In genomic region chr12:114935658-114936057, GRCh38 we compare ENCODE assay signal across 13 cellular contexts.
A peak's percentile ranks its signal among the peaks of the same experiment; 100 is the strongest.
DNase-seq lines count a peak whose midpoint lies in the region; ATAC-seq and TF ChIP-seq lines count a peak whose summit lies in the region.
"Had no signal": no experiment of that assay in that cellular context is flagged by ENCODE, and none has a peak within 500 bp of the region (broad histone marks: within the 10 kb centered on the region; RNA-seq: fewer than 3 reads in every experiment).

No MANE protein-coding gene starts in this region.

- CTCF ChIA-PET in activated CD4-positive, alpha-beta memory T cell treated with anti-CD3 and anti-CD28 coated beads for 36 hours (lab: Charles Lee) = no interaction called here

- H3K9me3 Mint-ChIP-seq in neural progenitor cell = peaks cover 13% of the 10 kb centered on the region
- H3K9me3 Mint-ChIP-seq in activated CD4-positive, alpha-beta memory T cell treated with anti-CD3 and anti-CD28 coated beads for 36 hours = peaks cover 20% of the 10 kb centered on the region

- H3K4me2 ChIP-seq in neural progenitor cell = no peak overlapping the region

- H3F3A ChIP-seq in neural progenitor cell (ENCODE audit: low read depth) = peaks cover 9% of the 10 kb centered on the region

- no peak overlapping the region for H3K27ac ChIP-seq in neural progenitor cell
- H3K27ac ChIP-seq: stomach had no signal

- H3K4me1 Mint-ChIP-seq in neural progenitor cell = peaks cover 16% of the 10 kb centered on the region
- no peaks in the 10 kb centered on the region for H3K4me1 Mint-ChIP-seq in activated CD4-positive, alpha-beta memory T cell treated with anti-CD3 and anti-CD28 coated beads for 36 hours (ENCODE audit: low read depth)
- H3K4me1 Mint-ChIP-seq: activated naive CD8-positive, alpha-beta T cell treated with anti-CD3 and anti-CD28 coated beads, Interleukin-2, amount 10 ng/mL, durations not matched to agents 7 days and 5 days had no signal

- TF ChIP-seq CTCF in GM12865 (IDR thresholded peaks at IDR 0.05; ENCODE audit: insufficient read depth, low read depth, low read length, missing control alignments) (peak; percentile 11), cardiac fibroblast (IDR thresholded peaks at IDR 0.05; ENCODE audit: low read depth, low read length) (peak; percentile 15), neural progenitor cell (IDR thresholded peaks at IDR 0.05) (peak; percentile 33)

- intact Hi-C loops in activated CD4-positive, alpha-beta memory T cell treated with anti-CD3 and anti-CD28 coated beads for 36 hours (cut with micrococcal nuclease) = no loop called here

- H2AFZ ChIP-seq in neural progenitor cell (replicated peaks) = no peak overlapping the region

- H3K4me1 ChIP-seq in neural progenitor cell = peaks cover 12% of the 10 kb centered on the region
- H3K4me1 ChIP-seq: stomach had no signal

- H3K9me3 ChIP-seq in neural progenitor cell (ENCODE audit: low read depth) = no peaks in the 10 kb centered on the region
- H3K9me3 ChIP-seq: mucosa of descending colon had no signal

- H4K20me1 ChIP-seq in neural progenitor cell (ENCODE audit: low read depth) = no peaks in the 10 kb centered on the region

- DNase-seq in GM12865 (ENCODE audit: low read depth) (peak; percentile 6), M059J (ENCODE audit: low read depth) (peak; percentile 66), cardiac fibroblast (ENCODE audit: low read depth in 2 of 2) (no peak), neural progenitor cell (ENCODE audit: low spot score) (no peak), amniotic stem cell (lab: John Stamatoyannopoulos, UW) (no peak)
- no peak for DNase-seq in activated CD4-positive, alpha-beta memory T cell treated with anti-CD3 and anti-CD28 coated beads for 36 hours
- DNase-seq: activated CD8-positive, alpha-beta T cell treated with anti-CD3 and anti-CD28 coated beads, Interleukin-2, amount 10 ng/mL, durations not matched to agents 7 days and 5 days; activated naive CD8-positive, alpha-beta T cell treated with anti-CD3 and anti-CD28 coated beads, Interleukin-2, amount 10 ng/mL, durations not matched to agents 7 days and 5 days; effector memory CD8-positive, alpha-beta T cell; mucosa of descending colon; stomach had no signal

- H3K4me3 Mint-ChIP-seq in neural progenitor cell = no peak overlapping the region
- no peak overlapping the region for H3K4me3 Mint-ChIP-seq in activated CD4-positive, alpha-beta memory T cell treated with anti-CD3 and anti-CD28 coated beads for 36 hours
- H3K4me3 Mint-ChIP-seq: activated CD8-positive, alpha-beta T cell treated with anti-CD3 and anti-CD28 coated beads, Interleukin-2, amount 10 ng/mL, durations not matched to agents 7 days and 5 days; activated naive CD8-positive, alpha-beta T cell treated with anti-CD3 and anti-CD28 coated beads, Interleukin-2, amount 10 ng/mL, durations not matched to agents 7 days and 5 days; effector memory CD8-positive, alpha-beta T cell; T-helper 2 cell treated with Interferon-gamma antibody and Interleukin-4, amounts not matched to agents 5 μg/mL and 100 μg/mL, for 36 hours had no signal

- POLR2A ChIA-PET in activated CD4-positive, alpha-beta memory T cell treated with anti-CD3 and anti-CD28 coated beads for 36 hours (lab: Charles Lee) = no interaction called here

- no peak overlapping the region for H3K9ac ChIP-seq in neural progenitor cell

- H3K36me3 Mint-ChIP-seq in neural progenitor cell = no peaks in the 10 kb centered on the region
- no peaks in the 10 kb centered on the region for H3K36me3 Mint-ChIP-seq in activated CD4-positive, alpha-beta memory T cell treated with anti-CD3 and anti-CD28 coated beads for 36 hours
- H3K36me3 Mint-ChIP-seq: activated naive CD8-positive, alpha-beta T cell treated with anti-CD3 and anti-CD28 coated beads, Interleukin-2, amount 10 ng/mL, durations not matched to agents 7 days and 5 days had no signal

- H3K79me2 ChIP-seq in neural progenitor cell (ENCODE audit: low read depth) = no peaks in the 10 kb centered on the region

- H3K27me3 Mint-ChIP-seq in neural progenitor cell (ENCODE audit: insufficient read depth, low read depth) = peaks cover 8% of the 10 kb centered on the region
- no peaks in the 10 kb centered on the region for H3K27me3 Mint-ChIP-seq in activated CD4-positive, alpha-beta memory T cell treated with anti-CD3 and anti-CD28 coated beads for 36 hours
- H3K27me3 Mint-ChIP-seq: activated naive CD8-positive, alpha-beta T cell treated with anti-CD3 and anti-CD28 coated beads, Interleukin-2, amount 10 ng/mL, durations not matched to agents 7 days and 5 days; effector memory CD8-positive, alpha-beta T cell had no signal

- H3K4me3 ChIP-seq in GM12865 (ENCODE audit: low read depth, low read length) (no peak overlapping the region), cardiac fibroblast (replicated peaks in 1 of 2; ENCODE audit: low read depth in 2 of 2, low read length in 2 of 2) (no peak overlapping the region), neural progenitor cell (no peak overlapping the region)
- H3K4me3 ChIP-seq: mucosa of descending colon, stomach had no signal

- H3K27ac Mint-ChIP-seq in neural progenitor cell = no peak overlapping the region
- no peak overlapping the region for H3K27ac Mint-ChIP-seq in activated CD4-positive, alpha-beta memory T cell treated with anti-CD3 and anti-CD28 coated beads for 36 hours
- H3K27ac Mint-ChIP-seq: activated CD8-positive, alpha-beta T cell treated with anti-CD3 and anti-CD28 coated beads, Interleukin-2, amount 10 ng/mL, durations not matched to agents 7 days and 5 days; activated naive CD8-positive, alpha-beta T cell treated with anti-CD3 and anti-CD28 coated beads, Interleukin-2, amount 10 ng/mL, durations not matched to agents 7 days and 5 days; effector memory CD8-positive, alpha-beta T cell; T-helper 2 cell treated with Interferon-gamma antibody and Interleukin-4, amounts not matched to agents 5 μg/mL and 100 μg/mL, for 36 hours had no signal

- ATAC-seq in GM18520 (IDR thresholded peaks at IDR 0.05; ENCODE audit: unreplicated experiment) = no peak
- ATAC-seq: activated CD8-positive, alpha-beta T cell treated with anti-CD3 and anti-CD28 coated beads, Interleukin-2, amount 10 ng/mL, durations not matched to agents 7 days and 5 days; effector memory CD8-positive, alpha-beta T cell; mucosa of descending colon had no signal

- H3K27me3 ChIP-seq in neural progenitor cell = no peaks in the 10 kb centered on the region
- H3K27me3 ChIP-seq: stomach had no signal

- no peaks in the 10 kb centered on the region for H3K36me3 ChIP-seq in neural progenitor cell
- H3K36me3 ChIP-seq: stomach had no signal

Comparison
In these comparisons a context has a peak if more than half of its experiments do, and no peak if none do; other contexts are left out.
1. DNase-seq: peak in GM12865 (single experiment) and M059J (single experiment); none in cardiac fibroblast (0 of 2), neural progenitor cell (single experiment), activated CD4-positive, alpha-beta memory T cell treated with anti-CD3 and anti-CD28 coated beads for 36 hours (single experiment) and amniotic stem cell (single experiment).
2. Peak in every context shown above with its lines, with median percentiles within 50 percentile points of each other: CTCF ChIP-seq.